Comparison of ENCODE assay signal across 8 cellular contexts in the genomic region with DNA sequence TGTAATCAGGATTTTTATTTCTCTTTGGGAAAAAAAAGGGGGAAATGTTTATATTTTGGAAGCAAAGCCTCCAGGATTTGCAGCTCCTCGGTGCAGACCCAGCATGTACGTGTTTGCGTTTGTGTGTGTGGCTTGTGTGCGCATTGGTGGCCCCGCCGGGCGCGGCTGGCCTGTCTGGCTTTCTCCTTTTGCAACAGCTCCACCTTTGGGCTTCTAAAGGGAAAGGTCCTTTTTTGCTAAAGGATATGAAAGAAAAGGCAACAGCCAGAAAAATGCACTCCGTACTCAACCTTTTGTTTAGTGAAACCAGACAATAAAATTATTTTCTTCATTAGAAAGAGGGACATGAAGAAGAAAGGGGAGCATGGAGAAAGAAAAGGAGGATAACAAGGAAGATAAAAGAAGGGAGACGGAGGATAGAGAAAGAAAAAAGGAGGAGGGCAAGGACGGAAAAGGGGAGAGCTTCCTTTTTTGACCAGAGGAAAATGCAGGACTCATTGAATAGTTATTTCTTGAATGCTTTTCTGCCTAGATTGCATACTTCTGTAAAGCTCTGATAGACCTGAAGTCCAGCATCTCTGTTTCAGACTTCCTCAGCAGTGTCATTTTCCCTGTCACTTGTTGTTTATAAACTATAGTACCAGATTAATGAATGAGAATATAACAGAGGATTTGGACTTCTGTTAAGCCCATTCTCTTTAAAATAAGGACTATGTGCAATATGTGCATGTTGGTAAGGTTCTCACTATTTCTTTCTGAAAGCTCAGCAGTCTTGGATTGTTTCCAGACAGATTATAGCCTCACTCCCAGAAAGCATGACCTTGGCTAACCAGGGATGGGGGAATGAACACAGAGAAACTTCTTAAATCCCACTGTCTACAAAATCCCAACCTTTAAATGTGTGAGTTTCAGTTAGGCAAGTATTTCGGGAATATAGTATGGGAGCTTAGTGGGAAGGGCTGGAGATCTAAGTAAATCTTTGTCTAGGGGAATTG.
A peak's percentile ranks its signal among the peaks of the same experiment; 100 is the strongest.
DNase-seq lines count a peak whose midpoint lies in the region; ATAC-seq and TF ChIP-seq lines count a peak whose summit lies in the region.

No MANE protein-coding gene starts in this region.

- H3K4me1 Mint-ChIP-seq in activated naive CD4-positive, alpha-beta T cell treated with anti-CD3 and anti-CD28 coated beads for 36 hours (ENCODE audit: low read depth) = no peaks in the 10 kb centered on the region

- ATAC-seq in right cardiac atrium = peak in 1 of 2 donors; percentile 58

- peak overlapping the region; percentile 17 for H3K4me3 ChIP-seq in HAP-1
- peak overlapping the region; percentile 44 for H3K4me3 ChIP-seq in WERI-Rb-1 (ENCODE audit: low read depth, low read length)
- H3K4me3 ChIP-seq in right cardiac atrium (ENCODE audit: low read length) = peak overlapping the region; percentile 40
- H3K4me3 ChIP-seq in skeletal muscle cell (ENCODE audit: low read depth, low read length) = peak overlapping the region; percentile 42

- H3K27me3 ChIP-seq in HAP-1 (ENCODE audit: low read depth) = no peaks in the 10 kb centered on the region
- no peaks in the 10 kb centered on the region for H3K27me3 ChIP-seq in WERI-Rb-1 (ENCODE audit: insufficient read depth, low read depth, severe bottlenecking)
- no peaks in the 10 kb centered on the region for H3K27me3 ChIP-seq in right cardiac atrium (ENCODE audit: control insufficient read depth, insufficient read depth)

- H3K4me1 ChIP-seq in HAP-1 = peaks cover 12% of the 10 kb centered on the region
- H3K4me1 ChIP-seq in right cardiac atrium (ENCODE audit: control insufficient read depth, insufficient read depth, low read length) = no peaks in the 10 kb centered on the region

- intact Hi-C loops in right cardiac atrium (cut with DNase I) = no loop called here
- intact Hi-C loops in activated naive CD4-positive, alpha-beta T cell treated with anti-CD3 and anti-CD28 coated beads for 36 hours (cut with micrococcal nuclease) = no loop called here

- H3K9me3 ChIP-seq in HAP-1 (no peaks in the 10 kb centered on the region), WERI-Rb-1 (ENCODE audit: severe bottlenecking) (no peaks in the 10 kb centered on the region), right cardiac atrium (ENCODE audit: control insufficient read depth, low read length) (no peaks in the 10 kb centered on the region)

- TF ChIP-seq CTCF in WERI-Rb-1 (IDR thresholded peaks at IDR 0.05; ENCODE audit: low read depth, low read length) = peak; percentile 72

- no peaks in the 10 kb centered on the region for H3K36me3 ChIP-seq in HAP-1 (replicated peaks)
- no peaks in the 10 kb centered on the region for H3K36me3 ChIP-seq in WERI-Rb-1

- H3K36me3 Mint-ChIP-seq in activated naive CD4-positive, alpha-beta T cell treated with anti-CD3 and anti-CD28 coated beads for 36 hours (ENCODE audit: low read depth) = no peaks in the 10 kb centered on the region

- no peaks in the 10 kb centered on the region for H3K9me3 Mint-ChIP-seq in activated naive CD4-positive, alpha-beta T cell treated with anti-CD3 and anti-CD28 coated beads for 36 hours

- H3K27me3 Mint-ChIP-seq in activated naive CD4-positive, alpha-beta T cell treated with anti-CD3 and anti-CD28 coated beads for 36 hours (ENCODE audit: low read depth) = no peaks in the 10 kb centered on the region

- DNase-seq in COLO829 (ENCODE audit: low spot score) (peak; percentile 9), HAP-1 (ENCODE audit: low spot score in 2 of 2) (peak; percentile 82 to 84), NCI-H2029 treated with DMSO at 0.1 percent for 48 hours (lab: John Stamatoyannopoulos, UW) (peak; percentile 20), WERI-Rb-1 (peak; percentile 73), right cardiac atrium (peak; percentile 21 to 75 (median 69)), skeletal muscle cell (ENCODE audit: low read depth) (peak; percentile 26), NCI-H1930 (lab: John Stamatoyannopoulos, UW) (no peak)
- no peak for DNase-seq in activated naive CD4-positive, alpha-beta T cell treated with anti-CD3 and anti-CD28 coated beads for 36 hours

- CTCF ChIA-PET in activated naive CD4-positive, alpha-beta T cell treated with anti-CD3 and anti-CD28 coated beads for 36 hours (lab: Charles Lee) = no interaction called here

- no peak overlapping the region for H3K27ac ChIP-seq in WERI-Rb-1
- H3K27ac ChIP-seq in right cardiac atrium (ENCODE audit: low read length) = no peak overlapping the region

- WGBS in right cardiac atrium = 7% methylated on average over 12 of the region's 12 CpGs

- H3K4me3 Mint-ChIP-seq in activated naive CD4-positive, alpha-beta T cell treated with anti-CD3 and anti-CD28 coated beads for 36 hours = no peak overlapping the region

- H3K27ac Mint-ChIP-seq in activated naive CD4-positive, alpha-beta T cell treated with anti-CD3 and anti-CD28 coated beads for 36 hours = no peak overlapping the region

- in situ Hi-C loops in HAP-1 (cut with MboI; ENCODE audit: low sequenced_read_pairs) = loop anchor here (10.0 to 25.0 kb wide), 2 partner anchors 353 to 520 kb away; no protein-coding TSS in a partner anchor

Comparison
In these comparisons a context has a peak if more than half of its experiments do, and no peak if none do; other contexts are left out.
1. DNase-seq: peak in COLO829 (single experiment), HAP-1 (2 of 2), NCI-H2029 treated with DMSO at 0.1 percent for 48 hours (single experiment), WERI-Rb-1 (single experiment), right cardiac atrium (3 of 3) and skeletal muscle cell (single experiment); none in NCI-H1930 (0 of 2) and activated naive CD4-positive, alpha-beta T cell treated with anti-CD3 and anti-CD28 coated beads for 36 hours (single experiment).
2. Peak in every context shown above with its lines, with median percentiles within 50 percentile points of each other: H3K4me3 ChIP-seq.